ENCODE assay signal across 11 cellular contexts in the genomic region with DNA sequence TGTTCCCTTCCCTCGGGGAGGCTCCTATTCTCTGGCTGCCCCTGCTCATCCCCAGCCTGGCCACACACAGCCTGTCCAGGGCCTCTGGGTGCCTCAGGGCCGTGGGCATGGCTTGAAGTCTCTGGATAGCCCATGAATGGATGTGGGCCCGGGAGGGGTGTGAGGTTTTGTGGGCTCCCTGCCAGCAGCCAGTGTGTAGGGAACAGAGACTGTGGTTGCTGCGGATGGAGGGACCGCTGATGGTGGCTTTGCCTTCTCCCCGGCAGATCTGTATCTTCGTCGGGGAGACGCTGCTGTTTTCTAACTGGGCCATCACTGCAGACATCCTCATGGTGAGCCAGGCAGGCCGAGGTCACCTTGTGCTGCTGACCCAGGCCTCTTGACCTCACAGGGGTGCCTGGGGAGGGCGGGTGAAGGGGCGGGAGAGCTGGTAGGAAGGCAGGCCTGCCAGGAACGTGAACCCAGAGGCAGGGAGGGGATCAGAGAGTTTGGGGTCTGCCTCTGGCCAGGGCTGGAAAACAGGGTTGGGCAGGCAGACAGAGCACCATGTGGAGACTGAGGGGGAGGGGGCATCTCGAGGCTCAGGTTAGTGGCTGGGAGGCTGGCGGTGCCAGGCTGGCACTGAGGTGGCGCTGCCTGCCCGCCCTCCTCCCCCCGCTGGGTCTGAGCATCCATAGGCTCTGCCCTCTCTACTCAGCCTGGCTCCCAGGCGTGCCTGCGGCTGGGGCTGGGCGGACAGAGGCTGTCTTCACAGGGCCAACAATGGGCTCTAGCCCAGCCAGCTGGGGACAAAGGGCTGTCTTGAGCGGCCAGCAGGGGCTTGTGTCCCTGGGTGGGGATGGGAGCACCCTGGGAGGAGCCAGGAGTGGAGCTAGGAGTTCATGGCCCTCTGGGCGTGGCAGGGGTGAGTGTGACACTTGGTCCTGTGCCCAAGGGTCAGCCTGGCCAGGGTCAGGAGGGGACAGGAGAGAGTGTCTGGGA. TPM values are rescaled to one million over a fixed set of nuclear protein-coding genes. Genes with fewer than 3 reads are reported as not detected.
A peak's percentile ranks its signal among the peaks of the same experiment; 100 is the strongest.
DNase-seq lines count a peak whose midpoint lies in the region; TF ChIP-seq lines count a peak whose summit lies in the region.
"Had no signal": no experiment of that assay in that cellular context is flagged by ENCODE, and none has a peak within 500 bp of the region (broad histone marks: within the 10 kb centered on the region; RNA-seq: fewer than 3 reads in every experiment).

No MANE protein-coding gene starts in this region.

- H3K36me3 ChIP-seq in OCI-LY7 (ENCODE audit: insufficient read depth, low read length) = peaks cover 23% of the 10 kb centered on the region

- H2AK5ac ChIP-seq in H9 (ENCODE audit: insufficient read length, low read length) = no peak overlapping the region

- no peak overlapping the region for H3K56ac ChIP-seq in H9 (ENCODE audit: insufficient read length, low read depth, low read length)

- H3K9me2 ChIP-seq in OCI-LY7 (ENCODE audit: insufficient read depth, low read length) = no peaks in the 10 kb centered on the region

- no peak overlapping the region for H3K23ac ChIP-seq in H9 (ENCODE audit: insufficient read length, low read depth, low read length)

- peaks cover 3% of the 10 kb centered on the region for H4K20me1 ChIP-seq in H9 (ENCODE audit: control insufficient read depth, insufficient read depth, insufficient read length)
- no peaks in the 10 kb centered on the region for H4K20me1 ChIP-seq in OCI-LY7 (ENCODE audit: insufficient read depth, low read length)

- H2BK120ac ChIP-seq in H9 (ENCODE audit: low read depth, low read length, poor library complexity, severe bottlenecking) = no peak overlapping the region

- BruUV-seq in OCI-LY7 (replicated peaks; lab: Mats Ljungman, UMichigan) = no TSS peak

- no peak overlapping the region for H2BK5ac ChIP-seq in H9 (ENCODE audit: insufficient read length, low read length)

- H3K4me3 Mint-ChIP-seq in H9 (no peak overlapping the region), mesothelial cell of epicardium (no peak overlapping the region)
- H3K4me3 Mint-ChIP-seq: nephron; stimulated activated effector memory CD8-positive, alpha-beta T cell treated with anti-CD3 and anti-CD28 coated beads, Interleukin-12 subunit alpha, Interleukin-12 subunit beta, amount 100 ng/mL, for 72 hours had no signal

- no peaks in the 10 kb centered on the region for H3K79me1 ChIP-seq in H9 (ENCODE audit: insufficient read depth, low read depth, low read length, poor library complexity, severe bottlenecking)

- H2BK15ac ChIP-seq in H9 (ENCODE audit: low read depth, low read length) = no peak overlapping the region

- H3K27ac ChIP-seq in H9 (ENCODE audit: insufficient read length, low read depth, low read length) (no peak overlapping the region), angular gyrus (ENCODE audit: low read depth, low read length) (peak overlapping the region; percentile 99), OCI-LY7 (ENCODE audit: low read depth, low read length, poor library complexity, severe bottlenecking) (no peak overlapping the region)

- no peak overlapping the region for H3K4me2 ChIP-seq in H9 (ENCODE audit: insufficient read depth, insufficient read length, low read length)
- no peak overlapping the region for H3K4me2 ChIP-seq in OCI-LY7 (ENCODE audit: low read length)

- no peak overlapping the region for H3K18ac ChIP-seq in H9 (ENCODE audit: insufficient read length, low read depth, low read length)

- H3K4me1 Mint-ChIP-seq in H9 (peaks cover 19 to 20% of the 10 kb centered on the region in 2 experiments), mesothelial cell of epicardium (peaks cover 10% of the 10 kb centered on the region)
- H3K4me1 Mint-ChIP-seq: stimulated activated effector memory CD8-positive, alpha-beta T cell treated with anti-CD3 and anti-CD28 coated beads, Interleukin-12 subunit alpha, Interleukin-12 subunit beta, amount 100 ng/mL, for 72 hours had no signal

- H3K4me3 ChIP-seq in OCI-LY7 (ENCODE audit: low read depth, low read length, poor library complexity, severe bottlenecking) = no peak overlapping the region

- intact Hi-C loops in OCI-LY7 (cut with micrococcal nuclease; ENCODE audit: unreplicated experiment) = no loop called here

- TF ChIP-seq CTCF in H9 (conservative IDR thresholded peaks at IDR 0.05) (peak; percentile 12; the same call in 1 of the 3 replicates), mesothelial cell of epicardium (IDR thresholded peaks at IDR 0.05; ENCODE audit: unreplicated experiment) (no peak), OCI-LY7 (conservative IDR thresholded peaks at IDR 0.05; ENCODE audit: low read length) (no peak)

- H3K36me3 Mint-ChIP-seq in H9 (ENCODE audit: insufficient read depth in 1 of 3, low read depth in 3 of 3) (peaks cover 0 to 18% (median 4%) of the 10 kb centered on the region in 3 experiments; a peak in 4 of 7 replicates), mesothelial cell of epicardium (peaks cover 4% of the 10 kb centered on the region)

- no peak overlapping the region for H3K9ac ChIP-seq in H9 (ENCODE audit: extremely low read depth, insufficient read length, low read length)

- WGBS in H9 (ENCODE audit: extremely low coverage, insufficient read length, low lambda C conversion rate) = no CpG with 5 or more reads among the region's 23 CpGs

- H3T11ph ChIP-seq in H9 (ENCODE audit: low read length) = no peak overlapping the region

- no peak overlapping the region for H3K4ac ChIP-seq in H9 (ENCODE audit: low read depth, low read length)

- no peak overlapping the region for H4K8ac ChIP-seq in H9 (replicated peaks; ENCODE audit: insufficient read length, low read depth, low read length)

- H3K9me3 Mint-ChIP-seq in H9 (no peaks in the 10 kb centered on the region), mesothelial cell of epicardium (no peaks in the 10 kb centered on the region)
- H3K9me3 Mint-ChIP-seq: nephron; stimulated activated effector memory CD8-positive, alpha-beta T cell treated with anti-CD3 and anti-CD28 coated beads, Interleukin-12 subunit alpha, Interleukin-12 subunit beta, amount 100 ng/mL, for 72 hours had no signal

- H2BK12ac ChIP-seq in H9 (ENCODE audit: insufficient read length, low read depth, low read length) = no peak overlapping the region

- no peak for TF ChIP-seq POLR2A in erythroblast (IDR thresholded peaks at IDR 0.05; ENCODE audit: low read length)

- H3K23me2 ChIP-seq in H9 (ENCODE audit: insufficient read length, low read depth, low read length, poor library complexity, severe bottlenecking) = no peaks in the 10 kb centered on the region

- peaks cover 3% of the 10 kb centered on the region; the same call in 1 of the 2 replicates for H3K27me3 ChIP-seq in H9 (ENCODE audit: insufficient read depth, low read length)

- DNase-seq in A172 (ENCODE audit: low spot score) (peak; percentile 21), H9 (no peak), mesothelial cell of epicardium (ENCODE audit: low spot score in 2 of 2, unreplicated experiment in 2 of 2) (no peak), erythroblast (lab: John Stamatoyannopoulos, UW) (no peak), OCI-LY7 (ENCODE audit: low spot score) (no peak), germinal center (ENCODE audit: low spot score) (no peak)
- no peak for DNase-seq in stimulated activated naive CD4-positive, alpha-beta T cell (lab: John Stamatoyannopoulos, UW)

- H2BK20ac ChIP-seq in H9 (ENCODE audit: low read depth, low read length, poor library complexity, severe bottlenecking) = no peak overlapping the region

- H3K27ac Mint-ChIP-seq in H9 (peak overlapping the region in 1 of 3 experiments; percentile 53; a peak in 1 of 7 replicates), mesothelial cell of epicardium (peak overlapping the region; percentile 61)
- H3K27ac Mint-ChIP-seq: stimulated activated effector memory CD8-positive, alpha-beta T cell treated with anti-CD3 and anti-CD28 coated beads, Interleukin-12 subunit alpha, Interleukin-12 subunit beta, amount 100 ng/mL, for 72 hours had no signal

- H4K91ac ChIP-seq in H9 (ENCODE audit: insufficient read length, low read depth, low read length) = no peak overlapping the region

- H2AFZ ChIP-seq in H9 (ENCODE audit: low read length) (no peak overlapping the region), OCI-LY7 (ENCODE audit: low read length) (no peak overlapping the region)

- POLR2A ChIA-PET in OCI-LY7 (lab: Charles Lee) = no interaction called here

- H3K27me3 Mint-ChIP-seq in H9 (ENCODE audit: low read depth) (peaks cover 60% of the 10 kb centered on the region), mesothelial cell of epicardium (ENCODE audit: low read depth) (no peaks in the 10 kb centered on the region)

- CTCF ChIA-PET in OCI-LY7 (lab: Charles Lee; ENCODE audit: unreplicated experiment) = interaction anchor here (1.3 kb wide), 1 partner anchor 10 kb away, joined by 6 read pairs; no protein-coding TSS in a partner anchor

- H3K14ac ChIP-seq in H9 (ENCODE audit: insufficient read depth, low read length) = no peak overlapping the region; the same call in 1 of the 2 replicates

- no peaks in the 10 kb centered on the region for H3K79me2 ChIP-seq in H9 (ENCODE audit: insufficient read depth, low read length)
- H3K79me2 ChIP-seq in OCI-LY7 (ENCODE audit: insufficient read depth, low read depth, low read length) = no peaks in the 10 kb centered on the region

- H4K5ac ChIP-seq in H9 (ENCODE audit: insufficient read length, low read depth, low read length) = no peak overlapping the region

- H3K9me3 ChIP-seq in H9 (ENCODE audit: control insufficient read depth, low read depth, low read length) = no peaks in the 10 kb centered on the region
- no peaks in the 10 kb centered on the region for H3K9me3 ChIP-seq in OCI-LY7 (ENCODE audit: low read length)

- H3K4me1 ChIP-seq in H9 (ENCODE audit: insufficient read depth, low read length) (no peaks in the 10 kb centered on the region; the same call in 1 of the 2 replicates), OCI-LY7 (ENCODE audit: insufficient read depth, low read length, poor library complexity, severe bottlenecking) (peaks cover 7% of the 10 kb centered on the region)

RNA-seq across cellular contexts. Expression of a gene that starts 21.4 kb away (rescaled TPM):
- total RNA-seq in A172 (2014; rRNA removed; shearing (Covaris generic)) = 59.0 and 63.5 TPM in 2 replicates
- total RNA-seq in H9 (2021) = 177 and 181 TPM in 2 replicates
- 69.5 to 74.6 TPM (median 73.5 TPM) in 3 replicates for total RNA-seq in mesothelial cell of epicardium
- total RNA-seq in OCI-LY7 (2014; rRNA removed; shearing (Covaris generic)) = 137 and 142 TPM in 2 replicates
- total RNA-seq in OCI-LY7 (2022) = 106 and 131 TPM in 2 replicates

RNA-seq across cellular contexts. Expression of a gene that starts 26.6 kb away (rescaled TPM):
- total RNA-seq in A172 (2014; rRNA removed; shearing (Covaris generic)) = not detected in 2 replicates
- total RNA-seq in H9 (2021) (0.13 and 0.17 TPM in 2 replicates), mesothelial cell of epicardium (0.09 to 0.27 TPM (median 0.22 TPM) in 3 replicates), OCI-LY7 (2022) (not detected in 2 replicates)
- not detected in 2 replicates for total RNA-seq in OCI-LY7 (2014; rRNA removed; shearing (Covaris generic))
- total RNA-seq: activated CD8-positive, alpha-beta memory T cell treated with anti-CD3 and anti-CD28 coated beads for 36 hours had no signal

RNA-seq across cellular contexts. Expression of a gene that starts 35.1 kb away (rescaled TPM):
- 28.3 and 28.5 TPM in 2 replicates for total RNA-seq in A172 (2014; rRNA removed; shearing (Covaris generic))
- total RNA-seq in H9 (2021) (0.33 and 0.77 TPM in 2 replicates), mesothelial cell of epicardium (12.2 to 13.7 TPM (median 13.2 TPM) in 3 replicates), OCI-LY7 (2022) (1.6 TPM in 2 replicates)
- total RNA-seq in OCI-LY7 (2014; rRNA removed; shearing (Covaris generic)) = 1.1 and 5.4 TPM in 2 replicates

RNA-seq across cellular contexts. Expression of a gene that starts 50.5 kb away (rescaled TPM):
- total RNA-seq in A172 (2014; rRNA removed; shearing (Covaris generic)) = 0.34 and 1.8 TPM in 2 replicates
- total RNA-seq in H9 (2021) = 0.77 and 1.6 TPM in 2 replicates
- total RNA-seq in mesothelial cell of epicardium = 64.8 to 68.2 TPM (median 65.7 TPM) in 3 replicates
- not detected in 2 replicates for total RNA-seq in OCI-LY7 (2014; rRNA removed; shearing (Covaris generic))
- total RNA-seq in OCI-LY7 (2022) = not detected in 2 replicates
- total RNA-seq: activated CD8-positive, alpha-beta memory T cell treated with anti-CD3 and anti-CD28 coated beads for 36 hours had no signal
